Comparison of ENCODE assay signal across 1 cellular context in the genomic region with DNA sequence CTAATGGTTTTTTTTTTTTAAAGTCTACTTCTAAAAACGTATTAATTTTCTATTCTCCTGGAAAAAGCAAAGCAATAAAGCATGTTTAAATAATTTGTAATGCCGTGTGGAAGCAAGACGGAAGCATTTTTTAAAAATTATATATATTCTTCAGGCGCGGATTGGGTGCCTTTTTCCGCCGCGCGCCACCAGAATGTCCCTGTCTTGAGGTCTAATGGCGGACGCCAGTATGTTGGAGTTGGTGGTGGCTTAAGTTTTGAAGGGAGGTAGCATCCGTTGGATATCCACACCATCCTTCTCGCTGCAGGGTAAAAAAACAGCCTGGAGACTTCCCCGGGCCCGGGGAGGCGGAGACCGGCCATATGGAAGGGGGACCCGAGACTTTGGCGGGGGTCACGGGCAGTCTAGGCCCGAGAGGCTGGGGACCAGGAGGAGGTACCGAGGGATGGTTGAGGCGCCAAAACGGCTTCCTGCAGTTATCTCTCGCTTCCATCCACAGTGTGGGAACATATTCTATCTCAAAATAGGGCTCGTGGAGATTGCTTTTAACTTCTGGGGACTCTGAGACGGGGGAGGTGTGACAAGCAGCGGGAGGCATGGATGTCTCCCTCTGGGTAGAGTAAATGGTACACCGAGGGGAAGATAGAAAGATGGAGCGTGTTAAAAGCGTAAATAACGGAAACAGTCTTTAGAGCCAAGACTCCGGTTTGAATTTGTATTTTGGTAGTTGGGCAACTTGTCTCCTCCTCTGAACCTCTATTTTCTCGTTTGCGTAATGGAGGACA.
TF ChIP-seq lines count a peak whose summit lies in the region.

Gene SF3B3, plus strand, starts transcription at position 196 of the 785 bp plus-strand sequence. CDS start 2,841 bp downstream, outside the sequence.

TF ChIP-seq in K562, 482 proteins besides CTCF, POLR2A, EP300 and RAD21 (continued from another document):
- TF ChIP-seq ZNF318 (IDR thresholded peaks at IDR 0.05; ENCODE audit: borderline replicate concordance in 1 of 2, low read depth in 1 of 2): peak in 1 of 2 experiments; percentile 95; a peak in 2 of 4 replicates
- no peak for TF ChIP-seq SFPQ (IDR thresholded peaks at IDR 0.05; ENCODE audit: low read depth, low read length)
- no peak for TF ChIP-seq ZNF274 (IDR thresholded peaks at IDR 0.05; ENCODE audit: borderline replicate concordance, low read depth, low read length)
- no peak for TF ChIP-seq NR2C2 (CRISPR knock-in tag; IDR thresholded peaks at IDR 0.05)
- TF ChIP-seq NR2C2 (tag; IDR thresholded peaks at IDR 0.05): peak; percentile 78
